Comparison of ENCODE assay signal across 32 cellular contexts in the genomic region with DNA sequence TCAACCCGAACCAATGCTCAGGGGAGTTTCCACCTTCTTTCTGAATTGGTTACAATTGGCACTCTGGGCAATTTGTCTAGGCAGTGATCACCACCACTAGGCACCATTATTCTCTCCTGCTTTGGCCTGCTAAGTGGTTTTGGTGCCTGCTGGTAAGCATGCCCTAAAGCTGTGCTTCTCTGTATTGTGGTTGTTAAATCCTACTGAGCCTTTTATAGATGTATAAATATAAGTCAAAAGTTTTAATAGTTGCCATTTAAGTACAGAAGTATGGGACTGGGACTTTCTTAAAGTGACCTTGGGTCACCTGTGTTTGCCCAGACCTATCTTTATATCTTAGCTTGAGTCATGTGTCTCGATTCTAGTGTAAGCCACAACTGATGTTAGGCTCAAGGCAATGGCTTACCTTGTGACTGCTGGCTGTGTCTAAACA.
"Had no signal": no experiment of that assay in that cellular context is flagged by ENCODE, and none has a peak within 500 bp of the region (broad histone marks: within the 10 kb centered on the region; RNA-seq: fewer than 3 reads in every experiment).

No MANE protein-coding gene starts in this region.

- H3K36me3 Mint-ChIP-seq: activated CD8-positive, alpha-beta memory T cell treated with anti-CD3 and anti-CD28 coated beads, Interleukin-2, amount 10 ng/mL, durations not matched to agents 7 days and 5 days; activated naive CD4-positive, alpha-beta T cell treated with anti-CD3 and anti-CD28 coated beads, Interleukin-2, amount 10 ng/mL, durations not matched to agents 7 days and 5 days; activated naive CD8-positive, alpha-beta T cell had no signal

- ATAC-seq: activated CD8-positive, alpha-beta memory T cell treated with anti-CD3 and anti-CD28 coated beads, Interleukin-2, amount 10 ng/mL, durations not matched to agents 7 days and 5 days; activated naive CD8-positive, alpha-beta T cell treated with anti-CD3 and anti-CD28 coated beads, Interleukin-2, amount 50 U/mL, for 24 hours had no signal

- H3K27me3 ChIP-seq: brain microvascular endothelial cell, SJCRH30 had no signal

- H3K4me3 ChIP-seq: PC-9, SJCRH30, SK-N-MC had no signal

- H3K4me1 Mint-ChIP-seq: activated CD4-positive, alpha-beta memory T cell treated with anti-CD3 and anti-CD28 coated beads, Interleukin-2, amount 10 ng/mL, durations not matched to agents 7 days and 5 days; activated CD8-positive, alpha-beta memory T cell treated with anti-CD3 and anti-CD28 coated beads, Interleukin-2, amount 10 ng/mL, durations not matched to agents 7 days and 5 days; activated naive CD4-positive, alpha-beta T cell treated with anti-CD3 and anti-CD28 coated beads, Interleukin-2, amount 10 ng/mL, durations not matched to agents 7 days and 5 days; activated naive CD8-positive, alpha-beta T cell treated with anti-CD3 and anti-CD28 coated beads, Interleukin-2, amount 50 U/mL, for 24 hours had no signal

- H2AFZ ChIP-seq: PC-9 had no signal

- H3K27ac Mint-ChIP-seq: activated CD4-positive, alpha-beta memory T cell treated with anti-CD3 and anti-CD28 coated beads, Interleukin-2, amount 10 ng/mL, durations not matched to agents 7 days and 5 days; activated CD8-positive, alpha-beta memory T cell treated with anti-CD3 and anti-CD28 coated beads, Interleukin-2, amount 10 ng/mL, durations not matched to agents 7 days and 5 days; activated naive CD4-positive, alpha-beta T cell treated with anti-CD3 and anti-CD28 coated beads, Interleukin-2, amount 10 ng/mL, durations not matched to agents 7 days and 5 days; activated naive CD8-positive, alpha-beta T cell; activated naive CD8-positive, alpha-beta T cell treated with anti-CD3 and anti-CD28 coated beads, Interleukin-2, amount 50 U/mL, for 24 hours had no signal

- H3K36me3 ChIP-seq: brain microvascular endothelial cell, SJCRH30, WERI-Rb-1 had no signal

- H3K27me3 Mint-ChIP-seq: activated CD4-positive, alpha-beta memory T cell treated with anti-CD3 and anti-CD28 coated beads, Interleukin-2, amount 10 ng/mL, durations not matched to agents 7 days and 5 days; activated CD8-positive, alpha-beta memory T cell treated with anti-CD3 and anti-CD28 coated beads, Interleukin-2, amount 10 ng/mL, durations not matched to agents 7 days and 5 days; activated naive CD4-positive, alpha-beta T cell treated with anti-CD3 and anti-CD28 coated beads, Interleukin-2, amount 10 ng/mL, durations not matched to agents 7 days and 5 days; activated naive CD8-positive, alpha-beta T cell; activated naive CD8-positive, alpha-beta T cell treated with anti-CD3 and anti-CD28 coated beads, Interleukin-2, amount 50 U/mL, for 24 hours had no signal

- H3K27ac ChIP-seq: brain microvascular endothelial cell, PC-9, SJCRH30, SK-N-MC, WERI-Rb-1 had no signal

- H3K9me3 ChIP-seq: SJCRH30 had no signal

- H3K4me3 Mint-ChIP-seq: activated CD4-positive, alpha-beta memory T cell treated with anti-CD3 and anti-CD28 coated beads, Interleukin-2, amount 10 ng/mL, durations not matched to agents 7 days and 5 days; activated CD8-positive, alpha-beta memory T cell treated with anti-CD3 and anti-CD28 coated beads, Interleukin-2, amount 10 ng/mL, durations not matched to agents 7 days and 5 days; activated naive CD4-positive, alpha-beta T cell treated with anti-CD3 and anti-CD28 coated beads, Interleukin-2, amount 10 ng/mL, durations not matched to agents 7 days and 5 days; activated naive CD8-positive, alpha-beta T cell; activated naive CD8-positive, alpha-beta T cell treated with anti-CD3 and anti-CD28 coated beads, Interleukin-2, amount 50 U/mL, for 24 hours had no signal

- DNase-seq: activated CD4-positive, alpha-beta memory T cell treated with anti-CD3 and anti-CD28 coated beads, Interleukin-2, amount 10 ng/mL, durations not matched to agents 7 days and 5 days; activated CD4-positive, alpha-beta T cell treated with anti-CD3 and anti-CD28 coated beads for 1 hour; activated CD4-positive, alpha-beta T cell treated with anti-CD3 and anti-CD28 coated beads for 48 hours; activated CD4-positive, CD25-positive, alpha-beta regulatory T cell; activated CD8-positive, alpha-beta memory T cell treated with anti-CD3 and anti-CD28 coated beads for 24 hours; activated CD8-positive, alpha-beta memory T cell treated with anti-CD3 and anti-CD28 coated beads, Interleukin-2, amount 10 ng/mL, durations not matched to agents 7 days and 5 days; activated CD8-positive, alpha-beta memory T cell treated with anti-CD3 and anti-CD28 coated beads, Interleukin-2, amount 50 U/mL, for 48 hours; activated effector memory CD4-positive, alpha-beta T cell treated with Interleukin-2 at 50 U/mL for 16 hours; activated naive CD4-positive, alpha-beta T cell treated with anti-CD3 and anti-CD28 coated beads, Interleukin-2, amount 10 ng/mL, durations not matched to agents 7 days and 5 days; activated naive CD8-positive, alpha-beta T cell treated with anti-CD3 and anti-CD28 coated beads, Interleukin-2, amount 50 U/mL, for 24 hours; activated T-cell treated with anti-CD3 and anti-CD28 coated beads, Interleukin-2, amount 50 U/mL, for 48 hours; aorta; brain microvascular endothelial cell; central memory CD4-positive, alpha-beta T cell; Kasumi-1; NCI-H1105; NCI-H1417 treated with DMSO at 0.1 percent for 48 hours; NCI-H187 treated with DMSO at 0.1 percent for 48 hours; NCI-H2081; NCI-H2171 treated with DMSO at 0.1 percent for 48 hours; NCI-H2227 treated with DMSO at 0.1 percent for 48 hours; NCI-H446; NCI-H510A treated with DMSO at 0.1 percent for 48 hours; NCI-H526 treated with DMSO at 0.1 percent for 48 hours; NK-92 treated with Interleukin-12 subunit alpha and Interleukin-12 subunit beta, amount 100 ng/mL, for 24 hours; PC-9; SHP77; SJCRH30; T1000; WERI-Rb-1 had no signal

- H3K4me2 ChIP-seq: PC-9 had no signal

- H3K9me3 Mint-ChIP-seq: activated CD4-positive, alpha-beta memory T cell treated with anti-CD3 and anti-CD28 coated beads, Interleukin-2, amount 10 ng/mL, durations not matched to agents 7 days and 5 days; activated naive CD4-positive, alpha-beta T cell treated with anti-CD3 and anti-CD28 coated beads, Interleukin-2, amount 10 ng/mL, durations not matched to agents 7 days and 5 days; activated naive CD8-positive, alpha-beta T cell treated with anti-CD3 and anti-CD28 coated beads, Interleukin-2, amount 50 U/mL, for 24 hours had no signal
